ENCODE assay signal across 8 cellular contexts in genomic region chr11:121534131-121535093, GRCh38.
DNase-seq lines count a peak whose midpoint lies in the region; ATAC-seq and TF ChIP-seq lines count a peak whose summit lies in the region.

No MANE protein-coding gene starts in this region.

- no peak overlapping the region for H2BK20ac ChIP-seq in IMR-90 (ENCODE audit: low read depth, low read length)

- no peak overlapping the region for H3K4ac ChIP-seq in IMR-90 (ENCODE audit: low read depth, low read length)

- H3K27me3 Mint-ChIP-seq in activated naive CD8-positive, alpha-beta T cell treated with anti-CD3 and anti-CD28 coated beads, Interleukin-2, amount 50 U/mL, for 24 hours = no peaks in the 10 kb centered on the region

- TF ChIP-seq POLR2A in IMR-90 (IDR thresholded peaks at IDR 0.05; ENCODE audit: low read depth, low read length) = no peak

- H2AFZ ChIP-seq in IMR-90 (replicated peaks; ENCODE audit: low read length, poor library complexity) (no peak overlapping the region), hepatocyte (no peak overlapping the region)

- H4K20me1 ChIP-seq in IMR-90 (ENCODE audit: insufficient read depth, low read length) = no peaks in the 10 kb centered on the region
- no peaks in the 10 kb centered on the region for H4K20me1 ChIP-seq in hepatocyte (ENCODE audit: insufficient read depth, poor library complexity, severe bottlenecking)

- BruUV-seq in IMR-90 (replicated peaks; lab: Mats Ljungman, UMichigan) = no TSS peak

- peaks cover 14% of the 10 kb centered on the region for H3K9me3 Mint-ChIP-seq in activated naive CD8-positive, alpha-beta T cell treated with anti-CD3 and anti-CD28 coated beads, Interleukin-2, amount 50 U/mL, for 24 hours

- no peak overlapping the region for H3K18ac ChIP-seq in IMR-90 (ENCODE audit: low read depth, low read length)

- DNase-seq in AG08395 (ENCODE audit: low spot score) (peak; percentile 43), IMR-90 (peak; percentile 24), hepatocyte (ENCODE audit: low spot score) (no peak), NCI-H187 (lab: John Stamatoyannopoulos, UW) (no peak), GM19240 (ENCODE audit: insufficient read length, low spot score) (no peak)
- no peak for DNase-seq in activated naive CD8-positive, alpha-beta T cell treated with anti-CD3 and anti-CD28 coated beads, Interleukin-2, amount 50 U/mL, for 24 hours

- H3K4me1 ChIP-seq in IMR-90 (ENCODE audit: control insufficient read depth, insufficient read depth, low read length) = no peaks in the 10 kb centered on the region
- no peaks in the 10 kb centered on the region for H3K4me1 ChIP-seq in hepatocyte (ENCODE audit: insufficient read depth)

- H3K36me3 ChIP-seq in IMR-90 (ENCODE audit: control insufficient read depth, insufficient read depth, low read length) = no peaks in the 10 kb centered on the region
- no peaks in the 10 kb centered on the region for H3K36me3 ChIP-seq in hepatocyte (replicated peaks; ENCODE audit: insufficient read depth, low read depth)

- intact Hi-C loops in IMR-90 (cut with micrococcal nuclease) = no loop called here

- dilution Hi-C loops in IMR-90 (cut with HindIII; ENCODE audit: low sequenced_read_pairs, unreplicated experiment) = no loop called here

- H3K36me3 Mint-ChIP-seq in activated naive CD8-positive, alpha-beta T cell treated with anti-CD3 and anti-CD28 coated beads, Interleukin-2, amount 50 U/mL, for 24 hours (ENCODE audit: low read depth) = peaks cover 35% of the 10 kb centered on the region

- H3K9me2 ChIP-seq in hepatocyte (replicated peaks; ENCODE audit: insufficient read depth) = no peaks in the 10 kb centered on the region

- H3K9me3 ChIP-seq in IMR-90 (ENCODE audit: control insufficient read depth, insufficient read depth, low read length) (no peaks in the 10 kb centered on the region), hepatocyte (ENCODE audit: low read depth) (peaks cover 10% of the 10 kb centered on the region)

- WGBS in IMR-90 (ENCODE audit: extremely low coverage in 2 of 2, insufficient read length in 1 of 2), 2 experiments = no CpG with 5 or more reads among the region's 12 CpGs
- WGBS in hepatocyte (ENCODE audit: low lambda C conversion rate, missing lambda C conversion rate) = 87% methylated on average over 12 of the region's 12 CpGs

- no peak overlapping the region for H3K27ac ChIP-seq in IMR-90 (ENCODE audit: insufficient read depth, low read length)
- no peak overlapping the region for H3K27ac ChIP-seq in hepatocyte

- ATAC-seq in IMR-90 (ENCODE audit: low read depth) (no peak), GM21576 (IDR thresholded peaks at IDR 0.05; ENCODE audit: unreplicated experiment) (no peak), GM21528 (IDR thresholded peaks at IDR 0.05; ENCODE audit: low FRiP score, unreplicated experiment) (no peak)
- peak; percentile 51 for ATAC-seq in activated naive CD8-positive, alpha-beta T cell treated with anti-CD3 and anti-CD28 coated beads, Interleukin-2, amount 50 U/mL, for 24 hours

- peaks cover 4% of the 10 kb centered on the region; the same call in 1 of the 2 replicates for H3K27me3 ChIP-seq in IMR-90 (ENCODE audit: control insufficient read depth, insufficient read depth, low read length)
- H3K27me3 ChIP-seq in hepatocyte = no peaks in the 10 kb centered on the region

- H2BK120ac ChIP-seq in IMR-90 (ENCODE audit: low read depth, low read length) = no peak overlapping the region

- TF ChIP-seq RAD21 in IMR-90 (IDR thresholded peaks at IDR 0.05; ENCODE audit: low read length) = peak; percentile 43; the same call in 1 of the 2 replicates

- peak; percentile 36; the same call in 1 of the 2 replicates for TF ChIP-seq CTCF in IMR-90 (conservative IDR thresholded peaks at IDR 0.05; ENCODE audit: low read depth, low read length)
- peak; percentile 16 for TF ChIP-seq CTCF in hepatocyte (IDR thresholded peaks at IDR 0.05; ENCODE audit: poor library complexity)

- no peak overlapping the region for H4K91ac ChIP-seq in IMR-90 (ENCODE audit: insufficient read depth, low read depth, low read length)

- no peaks in the 10 kb centered on the region for H3K79me2 ChIP-seq in hepatocyte

- no peak overlapping the region for H3K23ac ChIP-seq in IMR-90 (ENCODE audit: low read depth, low read length)

- no peak overlapping the region for H2AK5ac ChIP-seq in IMR-90 (ENCODE audit: low read depth, low read length)

- H4K8ac ChIP-seq in IMR-90 (ENCODE audit: low read depth in 2 of 2, low read length in 2 of 2) = no peak overlapping the region

- H3K4me1 Mint-ChIP-seq in activated naive CD8-positive, alpha-beta T cell treated with anti-CD3 and anti-CD28 coated beads, Interleukin-2, amount 50 U/mL, for 24 hours = peaks cover 46% of the 10 kb centered on the region

- H4K5ac ChIP-seq in IMR-90 (ENCODE audit: low read depth, low read length) = no peak overlapping the region

- no peak overlapping the region for H2BK15ac ChIP-seq in IMR-90 (ENCODE audit: low read depth, low read length)

- no peaks in the 10 kb centered on the region for H3K79me1 ChIP-seq in IMR-90 (ENCODE audit: low read depth in 1 of 2, low read length in 2 of 2)

- CTCF ChIA-PET in IMR-90 (lab: Yijun Ruan, JAX) = interaction anchor here (0.6 to 1.2 kb wide), 3 partner anchors 215 to 923 kb away, joined by 3 read pairs; no protein-coding TSS in a partner anchor

- H3K4me3 ChIP-seq in IMR-90 (ENCODE audit: insufficient read depth, low read depth, low read length) (no peak overlapping the region), hepatocyte (no peak overlapping the region)

- H2AK9ac ChIP-seq in IMR-90 (replicated peaks; ENCODE audit: low read depth, low read length, poor library complexity) = no peak overlapping the region

- H3K14ac ChIP-seq in IMR-90 (replicated peaks; ENCODE audit: low read depth, low read length) = no peak overlapping the region

- POLR2A ChIA-PET in IMR-90 (lab: Charles Lee; ENCODE audit: unreplicated experiment) = no interaction called here

- in situ Hi-C loops in IMR-90 (cut with MboI; ENCODE audit: low sequenced_read_pairs) = no loop called here

- no peak overlapping the region for H3K56ac ChIP-seq in IMR-90 (ENCODE audit: extremely low read depth, insufficient read depth, low read length)

- H3K4me3 Mint-ChIP-seq in activated naive CD8-positive, alpha-beta T cell treated with anti-CD3 and anti-CD28 coated beads, Interleukin-2, amount 50 U/mL, for 24 hours = no peak overlapping the region

- H2BK5ac ChIP-seq in IMR-90 (ENCODE audit: low read depth, low read length, poor library complexity, severe bottlenecking) = no peak overlapping the region

- H3K27ac Mint-ChIP-seq in activated naive CD8-positive, alpha-beta T cell treated with anti-CD3 and anti-CD28 coated beads, Interleukin-2, amount 50 U/mL, for 24 hours = peak overlapping the region; percentile 1

- H3K4me2 ChIP-seq in IMR-90 (ENCODE audit: low read depth, low read length) = no peak overlapping the region
- H3K4me2 ChIP-seq in hepatocyte = no peak overlapping the region

- no peak overlapping the region for H3K9ac ChIP-seq in IMR-90 (ENCODE audit: low read depth, low read length)

- H3K9me1 ChIP-seq in IMR-90 (ENCODE audit: insufficient read depth, low read length) = no peaks in the 10 kb centered on the region

TF ChIP-seq in IMR-90, 13 proteins besides CTCF, POLR2A, EP300 and RAD21:
- TF ChIP-seq SMC3 (IDR thresholded peaks at IDR 0.05; ENCODE audit: low read depth, low read length) = 0 out of 2 replicates have a peak, but pooled peaks have one; percentile 24
- TF ChIP-seq CEBPB (IDR thresholded peaks at IDR 0.05; ENCODE audit: low read depth, low read length) = no peak
TF ChIP-seq in IMR-90: peak in this region for 1.

Comparison
In these comparisons a context has a peak if more than half of its experiments do, and no peak if none do; other contexts are left out.
1. DNase-seq: peak in AG08395 (single experiment) and IMR-90 (single experiment); none in activated naive CD8-positive, alpha-beta T cell treated with anti-CD3 and anti-CD28 coated beads, Interleukin-2, amount 50 U/mL, for 24 hours (single experiment), hepatocyte (single experiment), NCI-H187 (0 of 2) and GM19240 (single experiment).